1 cellular context compared by ENCODE assay signal in genomic region chr6:124536157-124536556, GRCh38.
TF ChIP-seq lines count a peak whose summit lies in the region.

No MANE protein-coding gene starts in this region.

TF ChIP-seq in GM23338, 12 proteins besides CTCF, POLR2A, EP300 and RAD21 (continued from another document):
- TF ChIP-seq, protein P1, sequence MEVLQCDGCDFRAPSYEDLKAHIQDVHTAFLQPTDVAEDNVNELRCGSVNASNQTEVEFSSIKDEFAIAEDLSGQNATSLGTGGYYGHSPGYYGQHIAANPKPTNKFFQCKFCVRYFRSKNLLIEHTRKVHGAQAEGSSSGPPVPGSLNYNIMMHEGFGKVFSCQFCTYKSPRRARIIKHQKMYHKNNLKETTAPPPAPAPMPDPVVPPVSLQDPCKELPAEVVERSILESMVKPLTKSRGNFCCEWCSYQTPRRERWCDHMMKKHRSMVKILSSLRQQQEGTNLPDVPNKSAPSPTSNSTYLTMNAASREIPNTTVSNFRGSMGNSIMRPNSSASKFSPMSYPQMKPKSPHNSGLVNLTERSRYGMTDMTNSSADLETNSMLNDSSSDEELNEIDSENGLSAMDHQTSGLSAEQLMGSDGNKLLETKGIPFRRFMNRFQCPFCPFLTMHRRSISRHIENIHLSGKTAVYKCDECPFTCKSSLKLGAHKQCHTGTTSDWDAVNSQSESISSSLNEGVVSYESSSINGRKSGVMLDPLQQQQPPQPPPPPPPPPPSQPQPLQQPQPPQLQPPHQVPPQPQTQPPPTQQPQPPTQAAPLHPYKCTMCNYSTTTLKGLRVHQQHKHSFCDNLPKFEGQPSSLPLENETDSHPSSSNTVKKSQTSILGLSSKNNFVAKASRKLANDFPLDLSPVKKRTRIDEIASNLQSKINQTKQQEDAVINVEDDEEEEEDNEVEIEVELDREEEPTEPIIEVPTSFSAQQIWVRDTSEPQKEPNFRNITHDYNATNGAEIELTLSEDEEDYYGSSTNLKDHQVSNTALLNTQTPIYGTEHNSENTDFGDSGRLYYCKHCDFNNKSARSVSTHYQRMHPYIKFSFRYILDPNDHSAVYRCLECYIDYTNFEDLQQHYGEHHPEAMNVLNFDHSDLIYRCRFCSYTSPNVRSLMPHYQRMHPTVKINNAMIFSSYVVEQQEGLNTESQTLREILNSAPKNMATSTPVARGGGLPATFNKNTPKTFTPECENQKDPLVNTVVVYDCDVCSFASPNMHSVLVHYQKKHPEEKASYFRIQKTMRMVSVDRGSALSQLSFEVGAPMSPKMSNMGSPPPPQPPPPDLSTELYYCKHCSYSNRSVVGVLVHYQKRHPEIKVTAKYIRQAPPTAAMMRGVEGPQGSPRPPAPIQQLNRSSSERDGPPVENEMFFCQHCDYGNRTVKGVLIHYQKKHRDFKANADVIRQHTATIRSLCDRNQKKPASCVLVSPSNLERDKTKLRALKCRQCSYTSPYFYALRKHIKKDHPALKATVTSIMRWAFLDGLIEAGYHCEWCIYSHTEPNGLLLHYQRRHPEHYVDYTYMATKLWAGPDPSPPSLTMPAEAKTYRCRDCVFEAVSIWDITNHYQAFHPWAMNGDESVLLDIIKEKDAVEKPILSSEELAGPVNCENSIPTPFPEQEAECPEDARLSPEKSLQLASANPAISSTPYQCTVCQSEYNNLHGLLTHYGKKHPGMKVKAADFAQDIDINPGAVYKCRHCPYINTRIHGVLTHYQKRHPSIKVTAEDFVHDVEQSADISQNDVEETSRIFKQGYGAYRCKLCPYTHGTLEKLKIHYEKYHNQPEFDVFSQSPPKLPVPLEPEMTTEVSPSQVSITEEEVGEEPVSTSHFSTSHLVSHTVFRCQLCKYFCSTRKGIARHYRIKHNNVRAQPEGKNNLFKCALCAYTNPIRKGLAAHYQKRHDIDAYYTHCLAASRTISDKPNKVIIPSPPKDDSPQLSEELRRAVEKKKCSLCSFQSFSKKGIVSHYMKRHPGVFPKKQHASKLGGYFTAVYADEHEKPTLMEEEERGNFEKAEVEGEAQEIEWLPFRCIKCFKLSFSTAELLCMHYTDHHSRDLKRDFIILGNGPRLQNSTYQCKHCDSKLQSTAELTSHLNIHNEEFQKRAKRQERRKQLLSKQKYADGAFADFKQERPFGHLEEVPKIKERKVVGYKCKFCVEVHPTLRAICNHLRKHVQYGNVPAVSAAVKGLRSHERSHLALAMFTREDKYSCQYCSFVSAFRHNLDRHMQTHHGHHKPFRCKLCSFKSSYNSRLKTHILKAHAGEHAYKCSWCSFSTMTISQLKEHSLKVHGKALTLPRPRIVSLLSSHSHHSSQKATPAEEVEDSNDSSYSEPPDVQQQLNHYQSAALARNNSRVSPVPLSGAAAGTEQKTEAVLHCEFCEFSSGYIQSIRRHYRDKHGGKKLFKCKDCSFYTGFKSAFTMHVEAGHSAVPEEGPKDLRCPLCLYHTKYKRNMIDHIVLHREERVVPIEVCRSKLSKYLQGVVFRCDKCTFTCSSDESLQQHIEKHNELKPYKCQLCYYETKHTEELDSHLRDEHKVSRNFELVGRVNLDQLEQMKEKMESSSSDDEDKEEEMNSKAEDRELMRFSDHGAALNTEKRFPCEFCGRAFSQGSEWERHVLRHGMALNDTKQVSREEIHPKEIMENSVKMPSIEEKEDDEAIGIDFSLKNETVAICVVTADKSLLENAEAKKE (CRISPR knock-in tag; IDR thresholded peaks at IDR 0.05): no peak
- TF ChIP-seq ZNF331 (CRISPR knock-in tag; IDR thresholded peaks at IDR 0.05; ENCODE audit: low read depth) (no peak), CREB1 (CRISPR knock-in tag; IDR thresholded peaks at IDR 0.05; ENCODE audit: low read depth) (no peak), ZNF114 (CRISPR knock-in tag; IDR thresholded peaks at IDR 0.05) (no peak), EZH2phosphoT487 (IDR thresholded peaks at IDR 0.05; ENCODE audit: unreplicated experiment) (no peak), ETS1 (IDR thresholded peaks at IDR 0.05) (no peak), POLR2AphosphoS5 (IDR thresholded peaks at IDR 0.05; ENCODE audit: low read depth) (no peak), EZH2 (IDR thresholded peaks at IDR 0.05; ENCODE audit: low read depth, unreplicated experiment) (no peak)
